In the genomic region with DNA sequence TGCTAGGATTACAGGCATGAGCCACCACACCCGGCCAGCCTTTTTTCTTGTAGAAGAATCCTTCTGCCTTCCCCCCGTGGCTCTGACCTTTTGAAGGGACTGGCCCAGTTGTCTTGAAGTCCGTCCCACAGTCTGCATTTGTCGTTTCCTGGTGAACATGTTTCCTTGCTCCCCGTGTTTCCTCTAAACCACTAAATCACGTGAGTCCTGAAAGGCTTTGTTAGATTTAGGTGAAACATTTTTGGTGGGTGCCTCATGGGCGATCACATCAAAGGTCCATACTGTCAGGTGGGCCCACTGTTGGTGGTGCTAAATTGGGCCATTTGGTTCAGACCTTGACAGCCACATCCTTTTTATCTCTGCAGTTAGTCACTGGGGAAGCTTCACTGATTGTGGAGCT, we compare ENCODE assay signal across 16 cellular contexts. TPM values are rescaled to one million over a fixed set of nuclear protein-coding genes. Genes with fewer than 3 reads are reported as not detected.
DNase-seq lines count a peak whose midpoint lies in the region; ATAC-seq, FAIRE-seq and TF ChIP-seq lines count a peak whose summit lies in the region.
"Had no signal": no experiment of that assay in that cellular context is flagged by ENCODE, and none has a peak within 500 bp of the region (broad histone marks: within the 10 kb centered on the region; RNA-seq: fewer than 3 reads in every experiment).

No MANE protein-coding gene starts in this region.

- H3K4me3 Mint-ChIP-seq in activated CD4-positive, alpha-beta T cell treated with anti-CD3 and anti-CD28 coated beads for 36 hours: peak overlapping the region; percentile 42
- peak overlapping the region; percentile 61 to 83 (median 69) for H3K4me3 Mint-ChIP-seq in T-cell
- H3K4me3 Mint-ChIP-seq: brain had no signal

- peaks cover 17% of the 10 kb centered on the region for H3K36me3 Mint-ChIP-seq in activated CD4-positive, alpha-beta T cell treated with anti-CD3 and anti-CD28 coated beads for 36 hours (ENCODE audit: low read depth)
- H3K36me3 Mint-ChIP-seq in T-cell: peaks cover 5% of the 10 kb centered on the region

- H4K8ac ChIP-seq in trophoblast cell (ENCODE audit: low read depth, low read length): no peak overlapping the region

- H2AFZ ChIP-seq in trophoblast cell (ENCODE audit: insufficient read depth, low read length, poor library complexity): no peak overlapping the region

- CTCF ChIA-PET in activated CD4-positive, alpha-beta T cell treated with anti-CD3 and anti-CD28 coated beads for 36 hours (lab: Charles Lee): interaction anchor here (1.2 to 3.5 kb wide), 3 partner anchors 8 to 42 kb away, joined by 4 to 22 read pairs (median 5); no protein-coding TSS in a partner anchor
- CTCF ChIA-PET in T-cell (lab: Charles Lee): no interaction called here

- H3K4me2 ChIP-seq in trophoblast cell (ENCODE audit: low read length): no peak overlapping the region

- no peak overlapping the region for H2AK5ac ChIP-seq in trophoblast cell (ENCODE audit: low read length)

- no peak overlapping the region for H2BK5ac ChIP-seq in trophoblast cell (ENCODE audit: low read depth, low read length, poor library complexity)

- no peaks in the 10 kb centered on the region for H3K79me1 ChIP-seq in trophoblast cell (ENCODE audit: low read length)

- H2BK12ac ChIP-seq in trophoblast cell (ENCODE audit: low read length): no peak overlapping the region

- H3K27ac ChIP-seq in duodenal mucosa (ENCODE audit: low read depth, low read length) (peak overlapping the region; percentile 26), small intestine (ENCODE audit: low read depth in 1 of 2, low read length in 1 of 2) (peak overlapping the region; percentile 68 to 73), trophoblast cell (ENCODE audit: low read depth, low read length) (no peak overlapping the region)
- H3K27ac ChIP-seq: suprapubic skin had no signal

- peak overlapping the region in 1 of 2 donors; percentile 29 for H3K4me3 ChIP-seq in duodenal mucosa (ENCODE audit: low read depth in 1 of 2, low read length in 2 of 2)
- no peak overlapping the region for H3K4me3 ChIP-seq in small intestine (ENCODE audit: low read depth in 1 of 2, low read length in 2 of 2)
- no peak overlapping the region for H3K4me3 ChIP-seq in trophoblast cell (ENCODE audit: low read depth, low read length)
- H3K4me3 ChIP-seq: suprapubic skin had no signal

- peaks cover 57 to 76% of the 10 kb centered on the region in 2 donors for H3K4me1 ChIP-seq in duodenal mucosa (ENCODE audit: control insufficient read depth in 1 of 2, insufficient read depth in 2 of 2, low read length in 2 of 2)
- peaks cover 14 to 29% of the 10 kb centered on the region in 2 donors for H3K4me1 ChIP-seq in small intestine (ENCODE audit: control insufficient read depth in 2 of 2, insufficient read depth in 1 of 2, low read depth in 1 of 2, low read length in 1 of 2)
- no peaks in the 10 kb centered on the region for H3K4me1 ChIP-seq in trophoblast cell (ENCODE audit: control insufficient read depth in 1 of 2, insufficient read depth in 2 of 2, low read length in 2 of 2)

- no peak overlapping the region for H3K23ac ChIP-seq in trophoblast cell (ENCODE audit: low read length)

- no peak overlapping the region for H4K12ac ChIP-seq in trophoblast cell (ENCODE audit: low read depth, low read length)

- no peak overlapping the region for H3K18ac ChIP-seq in trophoblast cell (ENCODE audit: low read length)

- POLR2A ChIA-PET in activated CD4-positive, alpha-beta T cell treated with anti-CD3 and anti-CD28 coated beads for 36 hours (lab: Charles Lee): interaction anchor here (0.7 to 1.0 kb wide), 3 partner anchors 22 to 91 kb away, joined by 4 to 5 read pairs (median 4); no protein-coding TSS in a partner anchor
- POLR2A ChIA-PET in T-cell (lab: Charles Lee): interaction anchor here (0.6 kb wide), 2 partner anchors 8 to 42 kb away, joined by 3 read pairs; no protein-coding TSS in a partner anchor

- H2BK120ac ChIP-seq in trophoblast cell (ENCODE audit: insufficient read depth, low read length, poor library complexity): no peak overlapping the region

- H3K9me3 ChIP-seq in duodenal mucosa (ENCODE audit: control insufficient read depth in 1 of 2, low read length in 2 of 2) (no peaks in the 10 kb centered on the region), small intestine (ENCODE audit: control insufficient read depth, low read depth) (no peaks in the 10 kb centered on the region), trophoblast cell (ENCODE audit: insufficient read depth, low read depth, low read length) (no peaks in the 10 kb centered on the region)
- H3K9me3 ChIP-seq: suprapubic skin had no signal

- ATAC-seq in activated CD4-positive, alpha-beta T cell treated with anti-CD3 and anti-CD28 coated beads for 36 hours: peak; percentile 38
- ATAC-seq in T-cell (replicated peaks in 1 of 4): peak; percentile 20 to 53 (median 36)
- ATAC-seq: HepG2 had no signal

- no peak for TF ChIP-seq POLR2A in erythroblast (IDR thresholded peaks at IDR 0.05; ENCODE audit: low read length)

- H3K4ac ChIP-seq in trophoblast cell (ENCODE audit: low read depth, low read length): no peak overlapping the region

- no peak for FAIRE-seq in small intestine (lab: Jason Lieb, UNC)
- FAIRE-seq: endometrium, HepG2, islet of Langerhans had no signal

- no peak overlapping the region for H4K91ac ChIP-seq in trophoblast cell (ENCODE audit: low read depth, low read length)

- H3K79me2 ChIP-seq in trophoblast cell (ENCODE audit: control insufficient read depth, insufficient read depth, low read length, poor library complexity): no peaks in the 10 kb centered on the region

- intact Hi-C loops in activated CD4-positive, alpha-beta T cell treated with anti-CD3 and anti-CD28 coated beads for 36 hours (cut with DNase I, micrococcal nuclease): loop anchor here (2.0 to 10.0 kb wide), 3 partner anchors 24 to 190 kb away; a partner anchor contains a TSS

- H3K9ac ChIP-seq in duodenal mucosa (ENCODE audit: low read depth in 1 of 2, low read length in 2 of 2) (peak overlapping the region; percentile 2 to 28), trophoblast cell (ENCODE audit: low read length) (no peak overlapping the region)

- H3K14ac ChIP-seq in trophoblast cell (ENCODE audit: low read length): no peak overlapping the region

- H3K27ac Mint-ChIP-seq in activated CD4-positive, alpha-beta T cell treated with anti-CD3 and anti-CD28 coated beads for 36 hours: peak overlapping the region; percentile 58
- H3K27ac Mint-ChIP-seq in T-cell: peak overlapping the region; percentile 83
- H3K27ac Mint-ChIP-seq: brain had no signal

- H3K27me3 ChIP-seq in duodenal mucosa (ENCODE audit: control insufficient read depth in 1 of 2, insufficient read depth in 2 of 2, low read length in 2 of 2) (no peaks in the 10 kb centered on the region), small intestine (ENCODE audit: control insufficient read depth in 2 of 2, insufficient read depth in 2 of 2, low read length in 2 of 2) (no peaks in the 10 kb centered on the region), trophoblast cell (ENCODE audit: insufficient read depth, low read length) (no peaks in the 10 kb centered on the region)
- H3K27me3 ChIP-seq: suprapubic skin had no signal

- H3K9me3 Mint-ChIP-seq in activated CD4-positive, alpha-beta T cell treated with anti-CD3 and anti-CD28 coated beads for 36 hours (ENCODE audit: low read depth): no peaks in the 10 kb centered on the region
- no peaks in the 10 kb centered on the region for H3K9me3 Mint-ChIP-seq in T-cell

- H3K4me1 Mint-ChIP-seq in activated CD4-positive, alpha-beta T cell treated with anti-CD3 and anti-CD28 coated beads for 36 hours: peaks cover 89% of the 10 kb centered on the region
- H3K4me1 Mint-ChIP-seq in T-cell: peaks cover 85 to 90% (median 86%) of the 10 kb centered on the region in 3 donors

- 11 to 24% (median 17%) methylated on average over 7 of the region's 7 CpGs for WGBS in small intestine, 3 donors
- no CpG with 5 or more reads among the region's 7 CpGs for WGBS in trophoblast cell (ENCODE audit: extremely low coverage, insufficient coverage, insufficient read length)

- H3K27me3 Mint-ChIP-seq in activated CD4-positive, alpha-beta T cell treated with anti-CD3 and anti-CD28 coated beads for 36 hours: no peaks in the 10 kb centered on the region
- H3K27me3 Mint-ChIP-seq in T-cell: no peaks in the 10 kb centered on the region

- H3K36me3 ChIP-seq in duodenal mucosa (ENCODE audit: control insufficient read depth in 1 of 2, insufficient read depth in 2 of 2, low read length in 2 of 2) (no peaks in the 10 kb centered on the region), small intestine (ENCODE audit: control insufficient read depth in 2 of 2, insufficient read depth in 2 of 2, low read length in 2 of 2) (no peaks in the 10 kb centered on the region), trophoblast cell (ENCODE audit: control insufficient read depth in 1 of 2, insufficient read depth in 2 of 2, low read length in 2 of 2) (no peaks in the 10 kb centered on the region)
- H3K36me3 ChIP-seq: suprapubic skin had no signal

- peak; percentile 61 for DNase-seq in activated CD4-positive, alpha-beta T cell treated with anti-CD3 and anti-CD28 coated beads for 36 hours
- no peak for DNase-seq in activated CD4-positive, alpha-beta T cell treated with anti-CD3 and anti-CD28 coated beads, Interleukin-2, amount 50 U/mL, for 1 hour
- DNase-seq in T-cell: no peak
- DNase-seq in small intestine: no peak
- DNase-seq in SHP77 (lab: John Stamatoyannopoulos, UW): no peak
- no peak for DNase-seq in erythroblast (lab: John Stamatoyannopoulos, UW)
- no peak for DNase-seq in trophoblast cell
- DNase-seq: 8988T, NCI-H524 treated with DMSO at 0.1 percent for 48 hours, T1000 had no signal

RNA-seq across cellular contexts. Expression of a gene that starts 26.3 kb away (rescaled TPM):
- total RNA-seq in activated CD4-positive, alpha-beta T cell treated with anti-CD3 and anti-CD28 coated beads for 36 hours: 10 to 100 TPM; 17.7 to 26.4 TPM
- 100 to 1,000 TPM in 2 of 5 donors, 10 to 100 TPM in 3; 87.9 to 113 (median 98.3) TPM for total RNA-seq in T-cell
- polyA plus RNA-seq in small intestine: 10 to 100 TPM in 1 of 3 donors, 1 to 10 TPM in 2; 8.5 to 55.0 (median 8.6) TPM
- 28.9 and 29.4 TPM in 2 replicates for polyA plus RNA-seq in trophoblast cell (2013)
